In the genomic region with DNA sequence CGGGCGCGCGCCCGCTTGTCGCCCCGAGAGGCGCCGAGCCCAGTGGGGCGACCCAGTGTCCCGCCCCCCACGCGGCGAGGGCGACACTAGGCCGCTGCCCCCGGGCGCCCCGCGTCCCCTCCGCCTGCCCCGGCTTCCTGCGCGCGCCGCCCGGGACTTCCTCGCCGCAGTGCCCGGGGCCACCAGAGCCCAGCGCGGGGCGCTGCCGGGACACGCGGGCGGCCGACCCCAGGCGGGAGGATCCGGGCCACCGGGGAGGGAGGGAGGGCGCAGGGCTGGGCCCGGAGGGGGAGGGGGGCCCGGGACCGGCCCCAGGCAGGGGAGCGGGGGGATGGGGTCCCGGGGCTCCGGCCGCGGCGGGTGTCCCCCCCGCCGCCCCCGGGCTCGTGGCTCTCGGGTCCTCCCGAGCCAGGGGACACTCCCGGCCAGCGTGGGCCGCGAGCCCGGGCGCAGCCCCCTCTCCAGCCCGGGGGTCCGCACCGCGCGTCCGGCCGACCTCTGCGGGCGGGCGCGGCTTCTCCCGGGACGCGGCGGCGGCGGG, we compare ENCODE assay signal across 8 cellular contexts. TPM values are rescaled to one million over a fixed set of nuclear protein-coding genes. Genes with fewer than 3 reads are reported as not detected.
DNase-seq lines count a peak whose midpoint lies in the region; ATAC-seq and TF ChIP-seq lines count a peak whose summit lies in the region.

No MANE protein-coding gene starts in this region.

- H3K4me3 ChIP-seq in mononuclear cell (ENCODE audit: low read length) (peak overlapping the region; percentile 39), testis (peak overlapping the region; percentile 71)

- DNase-seq in AML-193 (lab: John Stamatoyannopoulos, UW) = peak; percentile 22 to 30
- DNase-seq in HuH-7 (ENCODE audit: low spot score) = peak; percentile 85
- peak; percentile 52 for DNase-seq in activated CD4-positive, alpha-beta T cell treated with anti-CD3 and anti-CD28 coated beads for 1 hour
- DNase-seq in ecto neural progenitor cell (ENCODE audit: low spot score) = peak; percentile 81
- DNase-seq in testis = no peak
- DNase-seq in NCI-H226 = no peak

- 0% methylated on average over 3 to 43 of the region's 80 CpGs for WGBS in testis, 2 donors

- peak in 1 of 3 experiments; percentile 18 for TF ChIP-seq CTCF in testis (IDR thresholded peaks at IDR 0.05)

- peaks cover 62% of the 10 kb centered on the region for H3K4me1 ChIP-seq in mononuclear cell (ENCODE audit: insufficient read depth, low read length)
- peaks cover 19% of the 10 kb centered on the region for H3K4me1 ChIP-seq in testis

- H3K9me3 ChIP-seq in mononuclear cell (ENCODE audit: low read depth, low read length) (no peaks in the 10 kb centered on the region), testis (no peaks in the 10 kb centered on the region)

- ATAC-seq in GM19372 (IDR thresholded peaks at IDR 0.05; ENCODE audit: low read depth, unreplicated experiment) = peak; percentile 45

- intact Hi-C loops in testis (cut with DNase I; ENCODE audit: low total_unique reads) = no loop called here

- H3K27me3 ChIP-seq in mononuclear cell (ENCODE audit: insufficient read depth, low read length) = no peaks in the 10 kb centered on the region
- H3K27me3 ChIP-seq in testis = no peaks in the 10 kb centered on the region

- TF ChIP-seq POLR2A in testis (IDR thresholded peaks at IDR 0.05) = no peak

- H3K27ac ChIP-seq in testis = peak overlapping the region; percentile 89 to 95

- no peaks in the 10 kb centered on the region for H3K36me3 ChIP-seq in testis (ENCODE audit: low read depth, missing control alignments)

RNA-seq across cellular contexts. Expression of a gene that starts 0.4 kb away (rescaled TPM):
- total RNA-seq in mononuclear cell (17.9 TPM), testis (10 to 100 TPM; 32.6 to 45.1 TPM)
- 16.0 TPM for polyA plus RNA-seq in testis (ENCODE audit: insufficient read depth, low read depth, low replicate concordance)

Comparison
In these comparisons a context has a peak if more than half of its experiments do, and no peak if none do; other contexts are left out.
1. DNase-seq: peak in AML-193 (2 of 2), HuH-7 (single experiment), activated CD4-positive, alpha-beta T cell treated with anti-CD3 and anti-CD28 coated beads for 1 hour (single experiment) and ecto neural progenitor cell (single experiment); none in testis (single experiment) and NCI-H226 (single experiment).